In genomic region chr10:102267748-102268147, GRCh38 we compare ENCODE assay signal across 13 cellular contexts. TPM values are rescaled to one million over a fixed set of nuclear protein-coding genes. Genes with fewer than 3 reads are reported as not detected.
A peak's percentile ranks its signal among the peaks of the same experiment; 100 is the strongest.
DNase-seq lines count a peak whose midpoint lies in the region; ATAC-seq, FAIRE-seq and TF ChIP-seq lines count a peak whose summit lies in the region.
"Had no signal": no experiment of that assay in that cellular context is flagged by ENCODE, and none has a peak within 500 bp of the region (broad histone marks: within the 10 kb centered on the region; RNA-seq: fewer than 3 reads in every experiment).

No MANE protein-coding gene starts in this region.

- peaks cover 92% of the 10 kb centered on the region for H4K20me1 ChIP-seq in astrocyte (ENCODE audit: insufficient read depth, low read length)
- peaks cover 7% of the 10 kb centered on the region; the same call in 1 of the 2 replicates for H4K20me1 ChIP-seq in HepG2 (ENCODE audit: insufficient read depth, low read length)
- H4K20me1 ChIP-seq in neural progenitor cell (ENCODE audit: low read depth): peaks cover 21% of the 10 kb centered on the region

- H3K27me3 ChIP-seq in astrocyte (ENCODE audit: insufficient read depth, low read length) (no peaks in the 10 kb centered on the region), left lung (no peaks in the 10 kb centered on the region), HepG2 (ENCODE audit: control insufficient read depth in 1 of 2, insufficient read depth in 2 of 2, low read length in 2 of 2) (no peaks in the 10 kb centered on the region), neural progenitor cell (no peaks in the 10 kb centered on the region)

- no peak for FAIRE-seq in astrocyte (lab: Jason Lieb, UNC)
- no peak for FAIRE-seq in HepG2 (lab: Jason Lieb, UNC)
- FAIRE-seq: endometrium had no signal

- H3K4me2 ChIP-seq in astrocyte (ENCODE audit: low read length) (peak overlapping the region; percentile 43), HepG2 (ENCODE audit: low read depth, low read length) (no peak overlapping the region), neural progenitor cell (no peak overlapping the region)

- H3K4me3 Mint-ChIP-seq in astrocyte (ENCODE audit: unreplicated experiment) (no peak overlapping the region), neural progenitor cell (no peak overlapping the region), CD14-positive monocyte (no peak overlapping the region)

- no peak for TF ChIP-seq RAD21 in HepG2 (CRISPR knock-in tag; IDR thresholded peaks at IDR 0.05)

- H3K36me3 Mint-ChIP-seq in astrocyte (ENCODE audit: low read depth, unreplicated experiment) (peaks cover 14% of the 10 kb centered on the region), neural progenitor cell (peaks cover 14% of the 10 kb centered on the region), CD14-positive monocyte (peaks cover 51 to 65% of the 10 kb centered on the region in 2 donors)

- no peaks in the 10 kb centered on the region for H3K27me3 Mint-ChIP-seq in astrocyte (ENCODE audit: low read depth, unreplicated experiment)
- no peaks in the 10 kb centered on the region for H3K27me3 Mint-ChIP-seq in neural progenitor cell (ENCODE audit: insufficient read depth, low read depth)
- H3K27me3 Mint-ChIP-seq in CD14-positive monocyte (ENCODE audit: low read depth in 3 of 3): no peaks in the 10 kb centered on the region
- H3K27me3 Mint-ChIP-seq: progenitor cell of endocrine pancreas had no signal

- H2AFZ ChIP-seq in astrocyte (ENCODE audit: low read depth, low read length) (no peak overlapping the region), HepG2 (ENCODE audit: low read length) (no peak overlapping the region), neural progenitor cell (replicated peaks) (no peak overlapping the region)

- H3K9me3 Mint-ChIP-seq in astrocyte (ENCODE audit: unreplicated experiment): no peaks in the 10 kb centered on the region
- H3K9me3 Mint-ChIP-seq in neural progenitor cell: no peaks in the 10 kb centered on the region
- H3K9me3 Mint-ChIP-seq in CD14-positive monocyte: no peaks in the 10 kb centered on the region

- peak; percentile 19 for DNase-seq in ACHN
- peak; percentile 85 for DNase-seq in HCEC 1CT
- DNase-seq in astrocyte (ENCODE audit: low read depth): peak; percentile 60
- DNase-seq in left lung: no peak
- no peak for DNase-seq in HepG2 (ENCODE audit: low spot score)
- DNase-seq in RKO (ENCODE audit: low spot score): no peak
- no peak for DNase-seq in neural progenitor cell (ENCODE audit: low spot score)
- no peak for DNase-seq in CD14-positive monocyte (ENCODE audit: low spot score)
- DNase-seq: KG1, NCI-H510A had no signal

- H3K4me3 ChIP-seq in astrocyte (ENCODE audit: insufficient read depth, low read depth, low read length) (no peak overlapping the region), left lung (no peak overlapping the region), HepG2 (replicated peaks in 1 of 3; ENCODE audit: insufficient read depth in 1 of 3, low read depth in 2 of 3, low read length in 3 of 3) (no peak overlapping the region), neural progenitor cell (no peak overlapping the region)
- H3K4me3 ChIP-seq: SK-N-MC had no signal

- no TSS peak for BruUV-seq in HepG2 (replicated peaks; lab: Mats Ljungman, UMichigan)

- in situ Hi-C loops in ACHN (cut with HindIII; ENCODE audit: low pct_ligation_motif_present, low pct_unique_long_range_greater_than_20kb, low sequenced_read_pairs) (no loop called here), HepG2 (cut with HindIII; ENCODE audit: extremely low pct_ligation_motif_present, low pct_unique_long_range_greater_than_20kb) (no loop called here)

- H3K36me3 ChIP-seq in astrocyte (ENCODE audit: insufficient read depth, low read length) (peaks cover 6% of the 10 kb centered on the region), left lung (no peaks in the 10 kb centered on the region), HepG2 (replicated peaks in 1 of 2; ENCODE audit: control insufficient read depth in 1 of 2, insufficient read depth in 2 of 2, low read length in 2 of 2) (peaks cover 0 to 25% of the 10 kb centered on the region in 2 experiments; a peak in 4 of 5 replicates), neural progenitor cell (no peaks in the 10 kb centered on the region)

- intact Hi-C loops in left lung (cut with DNase I): no loop called here
- intact Hi-C loops in HepG2 (cut with micrococcal nuclease; ENCODE audit: unreplicated experiment): no loop called here
- intact Hi-C loops in CD14-positive monocyte (cut with micrococcal nuclease): loop anchor here in 1 of 2 donors (2.0 kb wide), 1 partner anchor 69 kb away; no protein-coding TSS in a partner anchor

- H3K9ac ChIP-seq in astrocyte (ENCODE audit: low read length) (peak overlapping the region; percentile 19), HepG2 (ENCODE audit: insufficient read depth, low read depth, low read length) (no peak overlapping the region), neural progenitor cell (no peak overlapping the region)

- no peak for TF ChIP-seq POLR2A in HepG2 (IDR thresholded peaks at IDR 0.05; ENCODE audit: insufficient read depth in 1 of 2, low read depth in 2 of 2, low read length in 2 of 2)

- POLR2A ChIA-PET in HepG2 (lab: Yijun Ruan, JAX): interaction anchor here (1.0 kb wide), 1 partner anchor 22 kb away, joined by 3 read pairs; the partner anchor contains the start of gene GBF1

- peak; percentile 53 for ATAC-seq in left lung
- no peak for ATAC-seq in HepG2

- TF ChIP-seq CTCF in astrocyte (IDR thresholded peaks at IDR 0.05; ENCODE audit: insufficient read depth, low read depth, low read length): no peak
- no peak for TF ChIP-seq CTCF in left lung (IDR thresholded peaks at IDR 0.05)
- no peak for TF ChIP-seq CTCF in HepG2 (CRISPR knock-in tag; IDR thresholded peaks at IDR 0.05)
- no peak for TF ChIP-seq CTCF in neural progenitor cell (IDR thresholded peaks at IDR 0.05)
- TF ChIP-seq CTCF in CD14-positive monocyte (IDR thresholded peaks at IDR 0.05): no peak

- H3K4me1 ChIP-seq in astrocyte (ENCODE audit: insufficient read depth, low read length): peaks cover 21% of the 10 kb centered on the region
- H3K4me1 ChIP-seq in left lung: peaks cover 7 to 33% of the 10 kb centered on the region in 2 donors
- peaks cover 12% of the 10 kb centered on the region for H3K4me1 ChIP-seq in HepG2 (ENCODE audit: insufficient read depth, low read length)
- no peaks in the 10 kb centered on the region for H3K4me1 ChIP-seq in neural progenitor cell

- H3K4me1 Mint-ChIP-seq in astrocyte (ENCODE audit: low read depth, unreplicated experiment): peaks cover 29% of the 10 kb centered on the region
- H3K4me1 Mint-ChIP-seq in neural progenitor cell: no peaks in the 10 kb centered on the region
- H3K4me1 Mint-ChIP-seq in CD14-positive monocyte: peaks cover 12% of the 10 kb centered on the region

- peak overlapping the region; percentile 53 for H3K27ac Mint-ChIP-seq in astrocyte (ENCODE audit: unreplicated experiment)
- no peak overlapping the region for H3K27ac Mint-ChIP-seq in neural progenitor cell
- peak overlapping the region in 1 of 7 donors; percentile 20 for H3K27ac Mint-ChIP-seq in CD14-positive monocyte
- H3K27ac Mint-ChIP-seq: progenitor cell of endocrine pancreas had no signal

- CTCF ChIA-PET in HepG2 (lab: Yijun Ruan, JAX; ENCODE audit: low intra/inter-chr PET ratio, low total read pairs): no interaction called here

- TF ChIP-seq EP300 in HepG2 (IDR thresholded peaks at IDR 0.05; ENCODE audit: low read depth in 2 of 2, low read length in 2 of 2) (no peak), HepG2 (CRISPR knock-in tag; IDR thresholded peaks at IDR 0.05; ENCODE audit: borderline replicate concordance) (no peak)

- H3F3A ChIP-seq in neural progenitor cell (ENCODE audit: low read depth): peaks cover 3% of the 10 kb centered on the region

- H3K27ac ChIP-seq in astrocyte (ENCODE audit: low read depth, low read length) (peak overlapping the region; percentile 14), left lung (peak overlapping the region in 1 of 2 donors; percentile 31), HepG2 (ENCODE audit: extremely low read length, insufficient read depth, low read length) (no peak overlapping the region), neural progenitor cell (no peak overlapping the region)
- H3K27ac ChIP-seq: SK-N-MC had no signal

- peaks cover 85% of the 10 kb centered on the region for H3K79me2 ChIP-seq in astrocyte (ENCODE audit: insufficient read depth, low read length)
- H3K79me2 ChIP-seq in HepG2 (ENCODE audit: insufficient read depth, low read length): peaks cover 29% of the 10 kb centered on the region
- H3K79me2 ChIP-seq in neural progenitor cell (ENCODE audit: low read depth): peaks cover 12% of the 10 kb centered on the region

- H3K9me3 ChIP-seq in astrocyte (ENCODE audit: insufficient read depth, low read depth, low read length) (no peaks in the 10 kb centered on the region), left lung (no peaks in the 10 kb centered on the region), HepG2 (ENCODE audit: low read length) (no peaks in the 10 kb centered on the region), neural progenitor cell (ENCODE audit: low read depth) (no peaks in the 10 kb centered on the region)

RNA-seq across cellular contexts. Expression of gene GBF1, which starts 22.4 kb away (rescaled TPM):
- total RNA-seq in astrocyte: 72.8 and 75.2 TPM in 2 replicates
- 10 to 100 TPM; 48.7 to 53.4 TPM for total RNA-seq in left lung
- 21.9 and 28.7 TPM in 2 replicates for total RNA-seq in HepG2 (2016; rRNA removed; fragmentation: Illumina TruSeq; extraction: Trizol)
- 3.2 and 4.2 TPM in 2 replicates for total RNA-seq in HepG2 (2016; cell fraction: cytosol; rRNA removed; fragmentation: Illumina TruSeq; extraction: Trizol; ENCODE audit: low read depth)
- 22.3 and 26.2 TPM in 2 replicates for total RNA-seq in HepG2 (2016; cell fraction: insoluble cytoplasmic fraction; rRNA removed; fragmentation: Illumina TruSeq; extraction: Trizol)
- total RNA-seq in HepG2 (2016; cell fraction: membrane; rRNA removed; fragmentation: Illumina TruSeq; extraction: Trizol): 7.6 and 8.1 TPM in 2 replicates
- 23.7 and 28.1 TPM in 2 replicates for total RNA-seq in HepG2 (2016; cell fraction: nucleus; rRNA removed; fragmentation: Illumina TruSeq; extraction: Trizol)
- polyA plus RNA-seq in HepG2 (2011; rRNA removed): 17.1 and 17.6 TPM in 2 replicates
- polyA plus RNA-seq in HepG2 (2011; cell fraction: cytosol; rRNA removed): 6.6 and 6.8 TPM in 2 replicates
- polyA plus RNA-seq in HepG2 (2011; cell fraction: nucleus; rRNA removed): 33.9 and 34.6 TPM in 2 replicates
- 17.5 and 19.2 TPM in 2 replicates for polyA plus RNA-seq in HepG2 (2012)
- 1.1 and 1.4 TPM in 2 replicates for polyA plus RNA-seq in HepG2 (2016; cell fraction: cytosol; fragmentation: Illumina TruSeq; extraction: Trizol; ENCODE audit: low read depth)
- polyA plus RNA-seq in HepG2 (2016; cell fraction: insoluble cytoplasmic fraction; fragmentation: Illumina TruSeq; extraction: Trizol; ENCODE audit: low read depth): 13.0 and 19.5 TPM in 2 replicates
- polyA plus RNA-seq in HepG2 (2016; cell fraction: membrane; fragmentation: Illumina TruSeq; extraction: Trizol; ENCODE audit: low read depth): 2.5 and 3.3 TPM in 2 replicates
- polyA plus RNA-seq in HepG2 (2016; cell fraction: nucleus; fragmentation: Illumina TruSeq; extraction: Trizol; ENCODE audit: insufficient read depth, low read depth): 34.6 and 42.2 TPM in 2 replicates
- polyA minus RNA-seq in HepG2 (2011; rRNA and poly(A)+ RNA removed; ENCODE audit: low replicate concordance): 41.9 and 48.3 TPM in 2 replicates
- polyA minus RNA-seq in HepG2 (2011; cell fraction: cytosol; rRNA and poly(A)+ RNA removed): 21.2 and 23.7 TPM in 2 replicates
- 31.8 and 43.1 TPM in 2 replicates for polyA minus RNA-seq in HepG2 (2011; cell fraction: nucleus; rRNA and poly(A)+ RNA removed)
- total RNA-seq in neural progenitor cell (ENCODE audit: low replicate concordance): 23.5 and 37.9 TPM in 2 replicates
- polyA plus RNA-seq in CD14-positive monocyte: 10 to 100 TPM in 1 of 2 donors, 1 to 10 TPM in 1; 4.2 to 11.9 TPM

RNA-seq across cellular contexts. Expression of gene PITX3, which starts 26.4 kb away (rescaled TPM):
- total RNA-seq in astrocyte (1.6 and 1.7 TPM in 2 replicates), left lung (under 1 TPM in 1 of 2 donors, not detected in 1; 0.29 TPM), HepG2 (2016; rRNA removed; fragmentation: Illumina TruSeq; extraction: Trizol) (not detected in 2 replicates), neural progenitor cell (ENCODE audit: low replicate concordance) (0.46 TPM in 1 of 2 replicates, not detected in the other)
- total RNA-seq in HepG2 (2016; cell fraction: cytosol; rRNA removed; fragmentation: Illumina TruSeq; extraction: Trizol; ENCODE audit: low read depth): not detected in 2 replicates
- total RNA-seq in HepG2 (2016; cell fraction: insoluble cytoplasmic fraction; rRNA removed; fragmentation: Illumina TruSeq; extraction: Trizol): not detected in 2 replicates
- total RNA-seq in HepG2 (2016; cell fraction: membrane; rRNA removed; fragmentation: Illumina TruSeq; extraction: Trizol): 0.14 TPM in 1 of 2 replicates, not detected in the other
- not detected in 2 replicates for total RNA-seq in HepG2 (2016; cell fraction: nucleus; rRNA removed; fragmentation: Illumina TruSeq; extraction: Trizol)
- polyA plus RNA-seq in HepG2 (2011; rRNA removed) (not detected in 2 replicates), CD14-positive monocyte (not detected)
- polyA plus RNA-seq in HepG2 (2011; cell fraction: cytosol; rRNA removed): 0.05 TPM in 1 of 2 replicates, not detected in the other
- 0.11 TPM in 1 of 2 replicates, not detected in the other for polyA plus RNA-seq in HepG2 (2011; cell fraction: nucleus; rRNA removed)
- polyA plus RNA-seq in HepG2 (2012): not detected in 2 replicates
- 0.11 and 0.28 TPM in 2 replicates for polyA plus RNA-seq in HepG2 (2016; cell fraction: cytosol; fragmentation: Illumina TruSeq; extraction: Trizol; ENCODE audit: low read depth)
- not detected in 2 replicates for polyA plus RNA-seq in HepG2 (2016; cell fraction: insoluble cytoplasmic fraction; fragmentation: Illumina TruSeq; extraction: Trizol; ENCODE audit: low read depth)
- polyA plus RNA-seq in HepG2 (2016; cell fraction: membrane; fragmentation: Illumina TruSeq; extraction: Trizol; ENCODE audit: low read depth): 0.12 TPM in 1 of 2 replicates, not detected in the other
- not detected in 2 replicates for polyA plus RNA-seq in HepG2 (2016; cell fraction: nucleus; fragmentation: Illumina TruSeq; extraction: Trizol; ENCODE audit: insufficient read depth, low read depth)
- polyA minus RNA-seq in HepG2 (2011; rRNA and poly(A)+ RNA removed; ENCODE audit: low replicate concordance): not detected in 2 replicates
- not detected in 2 replicates for polyA minus RNA-seq in HepG2 (2011; cell fraction: cytosol; rRNA and poly(A)+ RNA removed)
- not detected in 2 replicates for polyA minus RNA-seq in HepG2 (2011; cell fraction: nucleus; rRNA and poly(A)+ RNA removed)
- total RNA-seq: progenitor cell of endocrine pancreas had no signal

RNA-seq across cellular contexts. Expression of gene ELOVL3, which starts 41.6 kb away (rescaled TPM):
- total RNA-seq in astrocyte: 0.48 and 0.62 TPM in 2 replicates
- under 1 TPM; 0.58 to 0.65 TPM for total RNA-seq in left lung
- 0.24 and 0.69 TPM in 2 replicates for total RNA-seq in HepG2 (2016; rRNA removed; fragmentation: Illumina TruSeq; extraction: Trizol)
- total RNA-seq in HepG2 (2016; cell fraction: cytosol; rRNA removed; fragmentation: Illumina TruSeq; extraction: Trizol; ENCODE audit: low read depth): 0.18 and 0.20 TPM in 2 replicates
- total RNA-seq in HepG2 (2016; cell fraction: insoluble cytoplasmic fraction; rRNA removed; fragmentation: Illumina TruSeq; extraction: Trizol): 0.40 and 0.52 TPM in 2 replicates
- 0.17 and 0.25 TPM in 2 replicates for total RNA-seq in HepG2 (2016; cell fraction: membrane; rRNA removed; fragmentation: Illumina TruSeq; extraction: Trizol)
- total RNA-seq in HepG2 (2016; cell fraction: nucleus; rRNA removed; fragmentation: Illumina TruSeq; extraction: Trizol): 0.28 and 0.37 TPM in 2 replicates
- 0.58 and 0.76 TPM in 2 replicates for polyA plus RNA-seq in HepG2 (2011; rRNA removed)
- 0.56 and 0.68 TPM in 2 replicates for polyA plus RNA-seq in HepG2 (2011; cell fraction: cytosol; rRNA removed)
- polyA plus RNA-seq in HepG2 (2011; cell fraction: nucleus; rRNA removed): 0.47 TPM in 1 of 2 replicates, not detected in the other
- polyA plus RNA-seq in HepG2 (2012): 0.23 and 0.27 TPM in 2 replicates
- polyA plus RNA-seq in HepG2 (2016; cell fraction: cytosol; fragmentation: Illumina TruSeq; extraction: Trizol; ENCODE audit: low read depth): 0.12 TPM in 1 of 2 replicates, not detected in the other
- 0.24 and 0.34 TPM in 2 replicates for polyA plus RNA-seq in HepG2 (2016; cell fraction: insoluble cytoplasmic fraction; fragmentation: Illumina TruSeq; extraction: Trizol; ENCODE audit: low read depth)
- polyA plus RNA-seq in HepG2 (2016; cell fraction: membrane; fragmentation: Illumina TruSeq; extraction: Trizol; ENCODE audit: low read depth): 0.31 TPM in 1 of 2 replicates, not detected in the other
- polyA plus RNA-seq in HepG2 (2016; cell fraction: nucleus; fragmentation: Illumina TruSeq; extraction: Trizol; ENCODE audit: insufficient read depth, low read depth): 0.35 and 0.46 TPM in 2 replicates
- polyA minus RNA-seq in HepG2 (2011; rRNA and poly(A)+ RNA removed; ENCODE audit: low replicate concordance): 0.24 TPM in 1 of 2 replicates, not detected in the other
- polyA minus RNA-seq in HepG2 (2011; cell fraction: cytosol; rRNA and poly(A)+ RNA removed): not detected in 2 replicates
- polyA minus RNA-seq in HepG2 (2011; cell fraction: nucleus; rRNA and poly(A)+ RNA removed): not detected in 2 replicates
- total RNA-seq in neural progenitor cell (ENCODE audit: low replicate concordance): 0.40 TPM in 1 of 2 replicates, not detected in the other
- polyA plus RNA-seq in CD14-positive monocyte: 1 to 10 TPM; 2.2 to 3.2 TPM
- total RNA-seq: progenitor cell of endocrine pancreas had no signal

Comparison
In these comparisons a context has a peak if more than half of its experiments do, and no peak if none do; other contexts are left out.
1. DNase-seq: peak in ACHN (single experiment), HCEC 1CT (single experiment) and astrocyte (single experiment); none in left lung (0 of 2), HepG2 (single experiment), RKO (single experiment), neural progenitor cell (single experiment) and CD14-positive monocyte (single experiment).